In genomic region chr2:69211111-69211510, GRCh38 we compare ENCODE assay signal across 21 cellular contexts.
"Had no signal": no experiment of that assay in that cellular context is flagged by ENCODE, and none has a peak within 500 bp of the region (broad histone marks: within the 10 kb centered on the region; RNA-seq: fewer than 3 reads in every experiment).

No MANE protein-coding gene starts in this region.

- H3K4me3 Mint-ChIP-seq: mesothelial cell of epicardium; natural killer cell; neural crest cell; stimulated activated memory B cell treated with anti-CD40 and anti-IgM and Interleukin-4, amounts not matched to agents 10 μg/mL and 1 μg/mL and 100 μg/mL, for 72 hours; stimulated activated naive CD8-positive, alpha-beta T cell treated with anti-CD3 and anti-CD28 coated beads, Interleukin-15, Interleukin-2, amounts not matched to agents 100 ng/mL and 50 ng/mL, for 24 hours had no signal

- ATAC-seq: esophagus mucosa; natural killer cell; right cardiac atrium; stimulated activated memory B cell treated with anti-CD40 and anti-IgM and Interleukin-4, amounts not matched to agents 10 μg/mL and 1 μg/mL and 100 μg/mL, for 72 hours; upper lobe of right lung had no signal

- H3K4me3 ChIP-seq: dorsolateral prefrontal cortex, hepatocyte, spleen, testis, tibial nerve, upper lobe of right lung, vagina had no signal

- DNase-seq: cortex of kidney; dorsolateral prefrontal cortex; effector CD8-positive, alpha-beta T cell; foreskin melanocyte; kidney glomerular epithelial cell; natural killer cell; right cardiac atrium; spleen; stimulated activated CD4-positive, alpha-beta T cell treated with anti-CD3 and anti-CD28 coated beads, Interleukin-15, amount 100 ng/mL, for 24 hours; stimulated activated CD4-positive, alpha-beta T cell treated with anti-CD3 and anti-CD28 coated beads, Interleukin-1b, Interleukin-23, amount 100 ng/mL, for 48 hours; stimulated activated CD4-positive, alpha-beta T cell treated with anti-CD3 and anti-CD28 coated beads, Interleukin-4, amount 100 ng/mL, for 24 hours; testis; upper lobe of right lung had no signal

- H3K79me2 ChIP-seq: hepatocyte had no signal

- H3K27ac ChIP-seq: dorsolateral prefrontal cortex, hepatocyte, spleen, testis, tibial nerve, upper lobe of right lung, vagina had no signal

- H3K9me3 Mint-ChIP-seq: natural killer cell; stimulated activated naive CD8-positive, alpha-beta T cell treated with anti-CD3 and anti-CD28 coated beads, Interleukin-15, Interleukin-2, amounts not matched to agents 100 ng/mL and 50 ng/mL, for 24 hours had no signal

- H2AFZ ChIP-seq: hepatocyte had no signal

- H3K9me3 ChIP-seq: testis, tibial nerve, upper lobe of right lung, vagina had no signal

- H3K4me1 Mint-ChIP-seq: natural killer cell; neural crest cell; stimulated activated memory B cell treated with anti-CD40 and anti-IgM and Interleukin-4, amounts not matched to agents 10 μg/mL and 1 μg/mL and 100 μg/mL, for 72 hours had no signal

- H3K4me1 ChIP-seq: testis, upper lobe of right lung had no signal

- H3K27me3 Mint-ChIP-seq: stimulated activated naive CD8-positive, alpha-beta T cell treated with anti-CD3 and anti-CD28 coated beads, Interleukin-15, Interleukin-2, amounts not matched to agents 100 ng/mL and 50 ng/mL, for 24 hours had no signal

- H3K27ac Mint-ChIP-seq: mesothelial cell of epicardium; natural killer cell; stimulated activated memory B cell treated with anti-CD40 and anti-IgM and Interleukin-4, amounts not matched to agents 10 μg/mL and 1 μg/mL and 100 μg/mL, for 72 hours; stimulated activated naive CD8-positive, alpha-beta T cell treated with anti-CD3 and anti-CD28 coated beads, Interleukin-15, Interleukin-2, amounts not matched to agents 100 ng/mL and 50 ng/mL, for 24 hours had no signal

- H3K36me3 ChIP-seq: spleen, tibial nerve, upper lobe of right lung, vagina had no signal

- H3K27me3 ChIP-seq: dorsolateral prefrontal cortex, hepatocyte, spleen, testis, tibial nerve, upper lobe of right lung, vagina had no signal

- H3K4me2 ChIP-seq: hepatocyte had no signal

- H3K36me3 Mint-ChIP-seq: natural killer cell; stimulated activated memory B cell treated with anti-CD40 and anti-IgM and Interleukin-4, amounts not matched to agents 10 μg/mL and 1 μg/mL and 100 μg/mL, for 72 hours had no signal
